Comparison of ENCODE assay signal across 8 cellular contexts in the genomic region with DNA sequence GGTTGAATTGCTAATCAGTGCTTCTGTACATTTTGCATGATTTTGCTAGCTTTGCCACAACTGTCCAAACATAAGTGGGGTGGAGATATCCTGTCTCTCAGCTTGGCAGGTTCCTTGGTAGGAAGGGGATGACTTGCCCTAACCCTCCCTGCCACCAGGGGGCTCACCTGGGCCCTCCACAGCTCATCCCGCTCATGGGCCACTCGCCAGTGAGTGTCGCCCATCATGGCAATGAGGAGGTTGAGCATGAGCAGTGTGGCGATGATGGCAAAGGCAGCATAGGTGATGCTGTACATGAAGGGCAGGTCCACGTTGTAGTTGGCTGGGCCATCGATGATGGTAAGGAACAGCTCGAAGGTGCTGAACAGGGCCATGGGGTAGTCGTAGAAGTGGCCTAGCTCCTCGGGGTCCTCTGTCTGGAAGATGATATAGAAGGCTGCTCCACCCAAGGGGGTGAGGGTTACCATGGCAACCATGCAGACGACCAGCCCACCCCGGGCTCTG. TPM values are rescaled to one million over a fixed set of nuclear protein-coding genes. Genes with fewer than 3 reads are reported as not detected.
A peak's percentile ranks its signal among the peaks of the same experiment; 100 is the strongest.
DNase-seq lines count a peak whose midpoint lies in the region; ATAC-seq and TF ChIP-seq lines count a peak whose summit lies in the region.

No MANE protein-coding gene starts in this region.

- no peaks in the 10 kb centered on the region for H3K4me1 Mint-ChIP-seq in immature natural killer cell

- intact Hi-C loops in stomach (cut with DNase I; ENCODE audit: low total_unique reads), result no loop called here

- TF ChIP-seq CTCF in SU-DHL-6 (IDR thresholded peaks at IDR 0.05; ENCODE audit: insufficient read depth, low read length, poor library complexity, severe bottlenecking), result peak; percentile 82
- peak; percentile 17 to 24 for TF ChIP-seq CTCF in fibroblast of lung (conservative IDR thresholded peaks at IDR 0.05 in 1 of 2, IDR thresholded peaks at IDR 0.05 in 1 of 2; ENCODE audit: low read depth in 1 of 2, low read length in 2 of 2)
- TF ChIP-seq CTCF in stomach (IDR thresholded peaks at IDR 0.05), result peak in 4 of 7 experiments; percentile 45 to 52 (median 46)

- DNase-seq in activated CD4-positive, alpha-beta T cell treated with anti-CD3 and anti-CD28 coated beads for 24 hours (ENCODE audit: low read depth in 2 of 2), result peak; percentile 20 to 34
- no peak for DNase-seq in activated CD4-positive, alpha-beta T cell treated with anti-CD3 and anti-CD28 coated beads for 1 hour
- DNase-seq in fibroblast of lung (ENCODE audit: low read depth in 2 of 2) (no peak), stomach (peak; percentile 50), immature natural killer cell (no peak)
- DNase-seq in effector CD8-positive, alpha-beta T cell (lab: John Stamatoyannopoulos, UW), result no peak

- no peak overlapping the region for H3K4me3 Mint-ChIP-seq in immature natural killer cell

- H4K20me1 ChIP-seq in SU-DHL-6 (ENCODE audit: low read depth, low read length) (no peaks in the 10 kb centered on the region), fibroblast of lung (ENCODE audit: control insufficient read depth, extremely low read depth, insufficient read depth, low read length) (no peaks in the 10 kb centered on the region)

- H3K9me2 ChIP-seq in SU-DHL-6 (replicated peaks; ENCODE audit: insufficient read depth, low read length), result no peaks in the 10 kb centered on the region

- no peak overlapping the region for H3K4me3 ChIP-seq in SU-DHL-6 (ENCODE audit: insufficient read depth, low read length, poor library complexity, severe bottlenecking)
- no peak overlapping the region for H3K4me3 ChIP-seq in fibroblast of lung (replicated peaks in 1 of 4; ENCODE audit: control extremely low read depth in 1 of 4, insufficient read depth in 1 of 4, low read depth in 3 of 4, low read length in 4 of 4)
- H3K4me3 ChIP-seq in stomach, result no peak overlapping the region

- H3K9ac ChIP-seq in SU-DHL-6 (ENCODE audit: low read length) (no peak overlapping the region), fibroblast of lung (ENCODE audit: insufficient read depth, low read length) (no peak overlapping the region)

- H3K27me3 ChIP-seq in SU-DHL-6 (ENCODE audit: low read length) (no peaks in the 10 kb centered on the region), fibroblast of lung (ENCODE audit: control insufficient read depth, insufficient read depth, low read length) (no peaks in the 10 kb centered on the region), stomach (no peaks in the 10 kb centered on the region)

- no peaks in the 10 kb centered on the region for H3F3A ChIP-seq in SU-DHL-6 (ENCODE audit: insufficient read depth)

- H3K36me3 ChIP-seq in SU-DHL-6 (ENCODE audit: low read length) (no peaks in the 10 kb centered on the region), fibroblast of lung (ENCODE audit: control insufficient read depth, insufficient read depth, low read length) (no peaks in the 10 kb centered on the region), stomach (peaks cover 0 to 32% (median 24%) of the 10 kb centered on the region in 4 donors)

- no peak for TF ChIP-seq POLR2A in stomach (IDR thresholded peaks at IDR 0.05)

- H3K9me3 ChIP-seq in SU-DHL-6 (ENCODE audit: insufficient read depth, low read length) (no peaks in the 10 kb centered on the region), fibroblast of lung (ENCODE audit: control insufficient read depth, insufficient read depth, low read depth, low read length) (no peaks in the 10 kb centered on the region), stomach (no peaks in the 10 kb centered on the region)

- TF ChIP-seq EP300 in stomach (IDR thresholded peaks at IDR 0.05), result no peak

- H3K4me1 ChIP-seq in fibroblast of lung (ENCODE audit: control insufficient read depth, extremely low read depth, insufficient read depth, low read length) (no peaks in the 10 kb centered on the region), stomach (no peaks in the 10 kb centered on the region)

- H3K27me3 Mint-ChIP-seq in immature natural killer cell (ENCODE audit: low read depth in 3 of 3), result peaks cover 3 to 6% (median 4%) of the 10 kb centered on the region in 3 donors

- peak; percentile 70 for ATAC-seq in HG02798 (IDR thresholded peaks at IDR 0.05; ENCODE audit: poor library complexity, unreplicated experiment)

- H3K9me3 Mint-ChIP-seq in immature natural killer cell, result no peaks in the 10 kb centered on the region

- no peak overlapping the region for H3K27ac Mint-ChIP-seq in immature natural killer cell

- WGBS in stomach, 5 donors, result 75 to 80% (median 77%) methylated on average over 11 of the region's 11 CpGs

- H3K4me2 ChIP-seq in SU-DHL-6 (ENCODE audit: low read depth, low read length, poor library complexity, severe bottlenecking), result no peak overlapping the region
- no peak overlapping the region for H3K4me2 ChIP-seq in fibroblast of lung (ENCODE audit: extremely low read depth, insufficient read depth, low read length)

- H3K79me2 ChIP-seq in SU-DHL-6 (ENCODE audit: insufficient read depth, low read length) (no peaks in the 10 kb centered on the region), fibroblast of lung (ENCODE audit: control insufficient read depth, insufficient read depth, low read length) (no peaks in the 10 kb centered on the region)

- H3K27ac ChIP-seq in SU-DHL-6 (ENCODE audit: low read depth, low read length) (no peak overlapping the region), fibroblast of lung (ENCODE audit: insufficient read depth, low read length) (no peak overlapping the region), stomach (no peak overlapping the region)

- no peak overlapping the region for H2AFZ ChIP-seq in SU-DHL-6 (ENCODE audit: low read depth, low read length, severe bottlenecking)
- no peak overlapping the region for H2AFZ ChIP-seq in fibroblast of lung (ENCODE audit: low read length)

- no peaks in the 10 kb centered on the region for H3K36me3 Mint-ChIP-seq in immature natural killer cell

RNA-seq across cellular contexts. Expression of gene TRPV6, which starts 12.2 kb away (rescaled TPM):
- total RNA-seq in fibroblast of lung (not detected in 2 replicates), stomach (10 to 100 TPM in 2 of 5 donors, 1 to 10 TPM in 2, not detected in 1; 2.6 to 11.7 (median 10.3) TPM)
- polyA plus RNA-seq in fibroblast of lung (not detected in 2 replicates), stomach (1 to 10 TPM; 4.7 to 7.7 (median 7.4) TPM), immature natural killer cell (not detected)
- 0.05 TPM in 1 of 2 replicates, not detected in the other for polyA plus RNA-seq in fibroblast of lung (2012)
- not detected in 2 replicates for polyA minus RNA-seq in fibroblast of lung (ENCODE audit: low replicate concordance)

RNA-seq across cellular contexts. Expression of gene EPHB6, which starts 18.5 kb away (rescaled TPM):
- total RNA-seq in fibroblast of lung (4.3 and 6.7 TPM in 2 replicates), stomach (1 to 10 TPM; 5.4 to 9.6 (median 8.0) TPM)
- polyA plus RNA-seq in fibroblast of lung (1.1 and 2.9 TPM in 2 replicates), stomach (10 to 100 TPM in 2 of 3 donors, 1 to 10 TPM in 1; 6.2 to 23.1 (median 19.3) TPM), immature natural killer cell (1 to 10 TPM; 2.4 to 3.8 (median 2.6) TPM)
- 1.5 and 4.9 TPM in 2 replicates for polyA plus RNA-seq in fibroblast of lung (2012)
- polyA minus RNA-seq in fibroblast of lung (ENCODE audit: low replicate concordance), result 9.9 and 13.2 TPM in 2 replicates

Comparison
In these comparisons a context has a peak if more than half of its experiments do, and no peak if none do; other contexts are left out.
1. DNase-seq: peak in activated CD4-positive, alpha-beta T cell treated with anti-CD3 and anti-CD28 coated beads for 24 hours (2 of 2) and stomach (single experiment); none in activated CD4-positive, alpha-beta T cell treated with anti-CD3 and anti-CD28 coated beads for 1 hour (single experiment), fibroblast of lung (0 of 2), effector CD8-positive, alpha-beta T cell (single experiment) and immature natural killer cell (0 of 3).
2. CTCF ChIP-seq: peak in every context shown above with its lines; median percentile 82 in SU-DHL-6; 46 in stomach; 20 in fibroblast of lung.